9 cellular contexts compared by ENCODE assay signal in the genomic region with DNA sequence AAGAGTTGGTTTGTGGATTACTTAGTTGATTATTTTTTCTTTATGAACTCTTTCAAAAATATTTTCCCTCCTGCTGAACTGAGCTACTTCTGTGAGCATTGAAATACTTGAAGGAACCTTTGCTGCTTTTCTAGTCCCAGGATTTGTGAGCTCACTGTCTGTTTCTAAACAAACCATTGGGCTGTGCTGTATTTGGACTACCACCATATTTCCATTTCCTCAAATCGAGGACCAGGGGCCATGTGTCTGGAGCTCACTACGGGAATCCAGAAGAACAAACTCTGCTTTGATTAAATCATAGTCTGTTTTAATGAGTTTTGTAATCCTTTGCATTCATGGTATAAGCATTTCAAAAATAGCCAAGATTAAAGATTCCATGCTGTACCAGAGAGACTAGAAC. TPM values are rescaled to one million over a fixed set of nuclear protein-coding genes. Genes with fewer than 3 reads are reported as not detected.
DNase-seq lines count a peak whose midpoint lies in the region; FAIRE-seq and TF ChIP-seq lines count a peak whose summit lies in the region.
"Had no signal": no experiment of that assay in that cellular context is flagged by ENCODE, and none has a peak within 500 bp of the region (broad histone marks: within the 10 kb centered on the region; RNA-seq: fewer than 3 reads in every experiment).

No MANE protein-coding gene starts in this region.

- no peaks in the 10 kb centered on the region for H3K9me3 Mint-ChIP-seq in activated naive CD4-positive, alpha-beta T cell treated with anti-CD3 and anti-CD28 coated beads, Interleukin-2, amount 10 ng/mL, durations not matched to agents 7 days and 5 days
- H3K9me3 Mint-ChIP-seq in activated T-helper 2 cell treated with anti-CD3 and anti-CD28 coated beads, Interferon-gamma antibody, Interleukin-2, Interleukin-4, amounts not matched to agents 10 μg/mL and 5 μg/mL and 100 μg/mL, durations not matched to agents 14 hours and 24 hours and 36 hours, result no peaks in the 10 kb centered on the region

- H3K27ac ChIP-seq in transverse colon (peak overlapping the region; percentile 91 to 95 (median 93)), small intestine (ENCODE audit: low read depth in 1 of 2, low read length in 1 of 2) (no peak overlapping the region)

- no peak for DNase-seq in activated naive CD4-positive, alpha-beta T cell treated with anti-CD3 and anti-CD28 coated beads, Interleukin-2, amount 10 ng/mL, durations not matched to agents 7 days and 5 days
- no peak for DNase-seq in activated naive CD4-positive, alpha-beta T cell treated with anti-CD3 and anti-CD28 coated beads, Interleukin-2, amount 50 U/mL, for 16 hours
- DNase-seq in activated T-helper 2 cell treated with anti-CD3 and anti-CD28 coated beads, Interferon-gamma antibody, Interleukin-2, Interleukin-4, amounts not matched to agents 10 μg/mL and 5 μg/mL and 100 μg/mL, durations not matched to agents 14 hours and 24 hours and 36 hours (ENCODE audit: low spot score), result no peak
- DNase-seq in kidney epithelial cell (ENCODE audit: low read depth) (no peak), transverse colon (no peak), NCI-H2171 treated with DMSO at 0.1 percent for 48 hours (lab: John Stamatoyannopoulos, UW) (no peak), small intestine (no peak)
- no peak for DNase-seq in activated CD4-positive, alpha-beta T cell treated with anti-CD3 and anti-CD28 coated beads for 4 hours

- peaks cover 19% of the 10 kb centered on the region for H3K27me3 Mint-ChIP-seq in activated naive CD4-positive, alpha-beta T cell treated with anti-CD3 and anti-CD28 coated beads, Interleukin-2, amount 10 ng/mL, durations not matched to agents 7 days and 5 days
- H3K27me3 Mint-ChIP-seq in activated T-helper 2 cell treated with anti-CD3 and anti-CD28 coated beads, Interferon-gamma antibody, Interleukin-2, Interleukin-4, amounts not matched to agents 10 μg/mL and 5 μg/mL and 100 μg/mL, durations not matched to agents 14 hours and 24 hours and 36 hours (ENCODE audit: low read depth), result no peaks in the 10 kb centered on the region

- intact Hi-C loops in activated T-helper 2 cell treated with anti-CD3 and anti-CD28 coated beads, Interferon-gamma antibody, Interleukin-2, Interleukin-4, amounts not matched to agents 10 μg/mL and 5 μg/mL and 100 μg/mL, durations not matched to agents 14 hours and 24 hours and 36 hours (cut with micrococcal nuclease), result loop anchor here (5.0 kb wide), 2 partner anchors 71 to 619 kb away; a partner anchor contains a TSS
- intact Hi-C loops in transverse colon (cut with DNase I; ENCODE audit: low total_unique reads), result loop anchor here (5.0 kb wide), 1 partner anchor 624 kb away; no protein-coding TSS in a partner anchor

- peaks cover 11 to 34% (median 15%) of the 10 kb centered on the region in 4 donors for H3K4me1 ChIP-seq in transverse colon
- peaks cover 2 to 12% of the 10 kb centered on the region in 2 donors for H3K4me1 ChIP-seq in small intestine (ENCODE audit: control insufficient read depth in 2 of 2, insufficient read depth in 1 of 2, low read depth in 1 of 2, low read length in 1 of 2)

- peaks cover 33% of the 10 kb centered on the region for H3K4me1 Mint-ChIP-seq in activated naive CD4-positive, alpha-beta T cell treated with anti-CD3 and anti-CD28 coated beads, Interleukin-2, amount 10 ng/mL, durations not matched to agents 7 days and 5 days
- peaks cover 28% of the 10 kb centered on the region for H3K4me1 Mint-ChIP-seq in activated T-helper 2 cell treated with anti-CD3 and anti-CD28 coated beads, Interferon-gamma antibody, Interleukin-2, Interleukin-4, amounts not matched to agents 10 μg/mL and 5 μg/mL and 100 μg/mL, durations not matched to agents 14 hours and 24 hours and 36 hours (ENCODE audit: low read depth)

- TF ChIP-seq EP300 in transverse colon (IDR thresholded peaks at IDR 0.05; ENCODE audit: low read depth), result no peak

- TF ChIP-seq CTCF in kidney epithelial cell (IDR thresholded peaks at IDR 0.05; ENCODE audit: insufficient read depth, low read length, poor library complexity, severe bottlenecking), result no peak
- TF ChIP-seq CTCF in transverse colon (IDR thresholded peaks at IDR 0.05), result no peak

- H3K4me3 ChIP-seq in kidney epithelial cell (ENCODE audit: low read depth, low read length) (peak overlapping the region; percentile 80), transverse colon (peak overlapping the region in 3 of 4 donors; percentile 80 to 88 (median 85)), small intestine (ENCODE audit: low read depth in 1 of 2, low read length in 2 of 2) (peak overlapping the region in 1 of 2 donors; percentile 18)

- H3K36me3 ChIP-seq in kidney epithelial cell (ENCODE audit: control insufficient read depth, insufficient read depth, low read length) (no peaks in the 10 kb centered on the region), transverse colon (no peaks in the 10 kb centered on the region), small intestine (ENCODE audit: control insufficient read depth in 2 of 2, insufficient read depth in 2 of 2, low read length in 2 of 2) (peaks cover 0 to 2% of the 10 kb centered on the region in 2 donors)

- FAIRE-seq in small intestine (lab: Jason Lieb, UNC), result no peak
- FAIRE-seq: HTR-8/SVneo had no signal

- in situ Hi-C loops in transverse colon (cut with MboI; ENCODE audit: low pct_ligation_motif_present in 1 of 4, low pct_unique_long_range_greater_than_20kb in 1 of 4, low sequenced_read_pairs in 3 of 4), result loop anchor here in 2 of 4 donors (25.0 kb wide), 1 partner anchor 639 kb away; no protein-coding TSS in a partner anchor

- H3K27me3 ChIP-seq in kidney epithelial cell (ENCODE audit: control insufficient read depth, insufficient read depth, low read length) (no peaks in the 10 kb centered on the region), transverse colon (no peaks in the 10 kb centered on the region), small intestine (ENCODE audit: control insufficient read depth in 2 of 2, insufficient read depth in 2 of 2, low read length in 2 of 2) (no peaks in the 10 kb centered on the region)

- TF ChIP-seq POLR2A in transverse colon (IDR thresholded peaks at IDR 0.05), result no peak

- H3K9me3 ChIP-seq in transverse colon (no peaks in the 10 kb centered on the region), small intestine (ENCODE audit: control insufficient read depth, low read depth) (no peaks in the 10 kb centered on the region)

- H3K27ac Mint-ChIP-seq in activated naive CD4-positive, alpha-beta T cell treated with anti-CD3 and anti-CD28 coated beads, Interleukin-2, amount 10 ng/mL, durations not matched to agents 7 days and 5 days, result peak overlapping the region; percentile 60
- peak overlapping the region; percentile 47 for H3K27ac Mint-ChIP-seq in activated T-helper 2 cell treated with anti-CD3 and anti-CD28 coated beads, Interferon-gamma antibody, Interleukin-2, Interleukin-4, amounts not matched to agents 10 μg/mL and 5 μg/mL and 100 μg/mL, durations not matched to agents 14 hours and 24 hours and 36 hours

- WGBS in transverse colon (ENCODE audit: low coverage in 1 of 2), 2 donors, result 26% methylated on average over 2 of the region's 2 CpGs; no CpG with 5 or more reads in 1 of the 2 donors
- WGBS in small intestine, 3 donors, result 10 to 20% (median 17%) methylated on average over 2 of the region's 2 CpGs

- H3K36me3 Mint-ChIP-seq in activated naive CD4-positive, alpha-beta T cell treated with anti-CD3 and anti-CD28 coated beads, Interleukin-2, amount 10 ng/mL, durations not matched to agents 7 days and 5 days, result peaks cover 30% of the 10 kb centered on the region
- peaks cover 41% of the 10 kb centered on the region for H3K36me3 Mint-ChIP-seq in activated T-helper 2 cell treated with anti-CD3 and anti-CD28 coated beads, Interferon-gamma antibody, Interleukin-2, Interleukin-4, amounts not matched to agents 10 μg/mL and 5 μg/mL and 100 μg/mL, durations not matched to agents 14 hours and 24 hours and 36 hours (ENCODE audit: low read depth)

- CTCF ChIA-PET in activated naive CD4-positive, alpha-beta T cell treated with anti-CD3 and anti-CD28 coated beads, Interleukin-2, amount 10 ng/mL, durations not matched to agents 7 days and 5 days (lab: Charles Lee), result interaction anchor here (0.7 to 1.1 kb wide), 2 partner anchors 18 to 1331 kb away, joined by 3 read pairs; no protein-coding TSS in a partner anchor

- peak overlapping the region; percentile 71 for H3K4me3 Mint-ChIP-seq in activated naive CD4-positive, alpha-beta T cell treated with anti-CD3 and anti-CD28 coated beads, Interleukin-2, amount 10 ng/mL, durations not matched to agents 7 days and 5 days
- H3K4me3 Mint-ChIP-seq in activated T-helper 2 cell treated with anti-CD3 and anti-CD28 coated beads, Interferon-gamma antibody, Interleukin-2, Interleukin-4, amounts not matched to agents 10 μg/mL and 5 μg/mL and 100 μg/mL, durations not matched to agents 14 hours and 24 hours and 36 hours (ENCODE audit: low read depth), result peak overlapping the region; percentile 79

RNA-seq across cellular contexts. Expression of a gene that starts 1.3 kb away (rescaled TPM):
- 57.7 and 58.9 TPM in 2 replicates for total RNA-seq in activated T-helper 2 cell treated with anti-CD3 and anti-CD28 coated beads, Interferon-gamma antibody, Interleukin-2, Interleukin-4, amounts not matched to agents 10 μg/mL and 5 μg/mL and 100 μg/mL, durations not matched to agents 14 hours and 24 hours and 36 hours
- total RNA-seq in kidney epithelial cell, result 121 and 139 TPM in 2 replicates
- total RNA-seq in transverse colon, result 10 to 100 TPM in 3 of 4 donors, 1 to 10 TPM in 1; 7.2 to 89.4 (median 45.7) TPM
- 100 to 1,000 TPM; 118 to 156 (median 137) TPM for polyA plus RNA-seq in small intestine

Comparison
In these comparisons a context has a peak if more than half of its experiments do, and no peak if none do; other contexts are left out.
1. H3K27ac ChIP-seq: peak in transverse colon (4 of 4); none in small intestine (0 of 2).